10 cellular contexts compared by ENCODE assay signal in the genomic region with DNA sequence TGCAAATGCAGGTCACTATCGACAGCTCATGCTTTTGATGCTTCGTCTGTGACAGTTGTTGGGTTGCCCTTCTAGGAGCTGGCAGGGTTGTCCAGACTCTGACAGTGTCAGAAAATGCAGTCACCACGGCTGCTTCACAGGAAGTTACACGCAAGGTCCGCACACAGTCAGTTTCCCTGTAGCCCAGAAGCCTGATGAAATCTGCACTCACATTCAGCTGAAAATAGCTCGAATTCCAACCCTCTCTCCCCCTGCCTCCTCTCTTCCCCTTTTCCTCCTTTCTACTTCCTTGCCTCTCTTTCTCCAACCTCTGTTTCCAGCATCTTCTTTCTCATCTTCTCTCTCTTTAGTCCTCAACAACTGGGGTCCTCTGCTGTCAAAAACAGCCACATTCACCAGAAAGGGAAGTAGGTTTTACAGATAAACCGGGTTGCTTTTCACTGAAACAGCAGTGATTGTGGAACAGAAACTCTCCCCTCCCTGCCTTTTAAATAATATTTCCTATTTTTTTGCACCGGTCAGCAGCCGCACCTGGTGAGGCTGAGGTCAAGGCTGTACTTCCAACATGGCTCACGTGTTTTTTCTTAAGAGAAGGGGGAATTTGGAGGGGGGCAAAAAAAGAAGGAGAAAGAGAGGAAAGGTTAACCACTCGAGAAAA.
DNase-seq lines count a peak whose midpoint lies in the region; ATAC-seq and TF ChIP-seq lines count a peak whose summit lies in the region.
"Had no signal": no experiment of that assay in that cellular context is flagged by ENCODE, and none has a peak within 500 bp of the region (broad histone marks: within the 10 kb centered on the region; RNA-seq: fewer than 3 reads in every experiment).

No MANE protein-coding gene starts in this region.

- H3K36me3 ChIP-seq in gastrocnemius medialis = no peaks in the 10 kb centered on the region

- H3K4me3 ChIP-seq in dorsolateral prefrontal cortex (peak overlapping the region in 4 of 59 donors; percentile 3 to 30 (median 8)), gastrocnemius medialis (no peak overlapping the region)

- peaks cover 19 to 31% of the 10 kb centered on the region in 2 donors for H3K27me3 Mint-ChIP-seq in natural killer cell treated with Interleukin-12 subunit alpha and Interleukin-12 subunit beta and Interleukin-15 and Interleukin-18, amount 100 ng/mL, for 72 hours

- DNase-seq in ELR (ENCODE audit: low read depth) = peak; percentile 11
- no peak for DNase-seq in dorsolateral prefrontal cortex
- no peak for DNase-seq in natural killer cell treated with Interleukin-12 subunit alpha and Interleukin-12 subunit beta and Interleukin-15 and Interleukin-18, amount 100 ng/mL, for 72 hours (ENCODE audit: low spot score)
- DNase-seq in NCI-H524 treated with DMSO at 0.1 percent for 48 hours (lab: John Stamatoyannopoulos, UW) = no peak
- DNase-seq in cerebellar nuclear complex (lab: John Stamatoyannopoulos, UW) = no peak
- no peak for DNase-seq in ecto neural progenitor cell (ENCODE audit: low spot score)
- DNase-seq in gastrocnemius medialis = no peak
- DNase-seq: stimulated activated CD4-positive, alpha-beta T cell treated with anti-CD3 and anti-CD28 coated beads, Interleukin-4, amount 100 ng/mL, for 4 hours had no signal

- no peak overlapping the region for H3K27ac Mint-ChIP-seq in natural killer cell treated with Interleukin-12 subunit alpha and Interleukin-12 subunit beta and Interleukin-15 and Interleukin-18, amount 100 ng/mL, for 72 hours

- ATAC-seq in HG03460 (IDR thresholded peaks at IDR 0.05; ENCODE audit: unreplicated experiment) (peak; percentile 45), gastrocnemius medialis (no peak)
- no peak for ATAC-seq in natural killer cell treated with Interleukin-12 subunit alpha and Interleukin-12 subunit beta and Interleukin-15 and Interleukin-18, amount 100 ng/mL, for 72 hours
- ATAC-seq: Panc1 had no signal

- H3K36me3 Mint-ChIP-seq in natural killer cell treated with Interleukin-12 subunit alpha and Interleukin-12 subunit beta and Interleukin-15 and Interleukin-18, amount 100 ng/mL, for 72 hours = no peaks in the 10 kb centered on the region

- in situ Hi-C loops in gastrocnemius medialis (cut with MboI; ENCODE audit: low sequenced_read_pairs in 4 of 4) = no loop called here

- no peaks in the 10 kb centered on the region for H3K9me3 ChIP-seq in gastrocnemius medialis

- peaks cover 28 to 33% of the 10 kb centered on the region in 2 donors for H3K4me1 Mint-ChIP-seq in natural killer cell treated with Interleukin-12 subunit alpha and Interleukin-12 subunit beta and Interleukin-15 and Interleukin-18, amount 100 ng/mL, for 72 hours (ENCODE audit: low read depth in 2 of 2)

- intact Hi-C loops in dorsolateral prefrontal cortex (cut with DNase I) (no loop called here), gastrocnemius medialis (cut with DNase I; ENCODE audit: low total_unique reads) (no loop called here)

- no peak for TF ChIP-seq POLR2A in gastrocnemius medialis (IDR thresholded peaks at IDR 0.05)

- H3K4me3 Mint-ChIP-seq in natural killer cell treated with Interleukin-12 subunit alpha and Interleukin-12 subunit beta and Interleukin-15 and Interleukin-18, amount 100 ng/mL, for 72 hours = peak overlapping the region; percentile 19

- peak overlapping the region in 42 of 59 donors; percentile 11 to 82 (median 57) for H3K27ac ChIP-seq in dorsolateral prefrontal cortex
- H3K27ac ChIP-seq in gastrocnemius medialis = no peak overlapping the region

- H3K4me1 ChIP-seq in gastrocnemius medialis = no peaks in the 10 kb centered on the region

- H3K9me3 Mint-ChIP-seq in natural killer cell treated with Interleukin-12 subunit alpha and Interleukin-12 subunit beta and Interleukin-15 and Interleukin-18, amount 100 ng/mL, for 72 hours = no peaks in the 10 kb centered on the region

- TF ChIP-seq CTCF in dorsolateral prefrontal cortex (IDR thresholded peaks at IDR 0.05 in 54 of 56, conservative IDR thresholded peaks at IDR 0.05 in 2 of 56; ENCODE audit: low read depth in 1 of 56, partially characterized antibody in 56 of 56) = no peak
- no peak for TF ChIP-seq CTCF in gastrocnemius medialis (IDR thresholded peaks at IDR 0.05 in 4 of 5, conservative IDR thresholded peaks at IDR 0.05 in 1 of 5)

- H3K27me3 ChIP-seq in dorsolateral prefrontal cortex (no peaks in the 10 kb centered on the region), gastrocnemius medialis (no peaks in the 10 kb centered on the region)

Comparison
In these comparisons a context has a peak if more than half of its experiments do, and no peak if none do; other contexts are left out.
1. H3K27ac ChIP-seq: peak in dorsolateral prefrontal cortex (42 of 59); none in gastrocnemius medialis (0 of 4).